ENCODE assay signal across 21 cellular contexts in the genomic region with DNA sequence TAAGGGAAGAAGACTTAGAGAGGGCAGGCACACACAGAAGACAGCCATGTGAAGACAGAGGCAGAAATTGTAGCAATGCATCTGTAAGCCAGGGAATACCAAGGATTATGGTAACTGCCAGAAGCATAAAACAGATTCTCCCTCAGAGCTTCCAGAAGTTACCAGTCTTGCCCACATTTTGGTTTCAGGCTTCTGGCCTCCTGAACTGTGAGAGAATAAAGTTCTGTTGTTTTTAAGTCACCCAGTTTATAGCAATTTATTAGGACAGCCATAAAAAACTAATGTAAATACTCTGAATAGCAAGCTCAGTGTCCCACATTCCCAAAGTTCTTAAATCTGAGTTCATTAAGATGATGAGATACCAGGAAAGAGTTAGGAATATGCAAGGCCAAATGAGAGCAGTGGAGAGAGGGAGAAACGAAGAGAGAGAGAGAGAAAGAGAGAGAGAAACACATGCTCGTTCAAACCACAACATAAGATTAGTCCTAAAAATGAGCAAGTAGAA.
"Had no signal": no experiment of that assay in that cellular context is flagged by ENCODE, and none has a peak within 500 bp of the region (broad histone marks: within the 10 kb centered on the region; RNA-seq: fewer than 3 reads in every experiment).

No MANE protein-coding gene starts in this region.

- H3K27me3 ChIP-seq: heart left ventricle, neutrophil, sigmoid colon, stomach, transverse colon had no signal

- H3K4me1 Mint-ChIP-seq: naive thymus-derived CD4-positive, alpha-beta T cell had no signal

- FAIRE-seq: colon, frontal cortex, islet of Langerhans had no signal

- H3K36me3 ChIP-seq: heart left ventricle, neutrophil, sigmoid colon, stomach, thoracic aorta, transverse colon had no signal

- H3K27ac ChIP-seq: epithelial cell of prostate, heart left ventricle, neutrophil, sigmoid colon, skin epidermis, stomach, thoracic aorta, transverse colon had no signal

- H3K4me3 Mint-ChIP-seq: dendritic cell treated with granulocyte-macrophage colony-stimulating factor and Interleukin-4, amounts not matched to agents 40 ng/mL and 50 ng/mL, for 4 days; effector memory CD8-positive, alpha-beta T cell had no signal

- H3K4me3 ChIP-seq: heart left ventricle, sigmoid colon, skin epidermis, stomach, thoracic aorta, transverse colon had no signal

- ATAC-seq: effector memory CD8-positive, alpha-beta T cell; heart left ventricle; naive thymus-derived CD4-positive, alpha-beta T cell had no signal

- H3K4me1 ChIP-seq: sigmoid colon, stomach, transverse colon had no signal

- H3K9me3 ChIP-seq: thoracic aorta had no signal

- H3K27me3 Mint-ChIP-seq: dendritic cell treated with granulocyte-macrophage colony-stimulating factor and Interleukin-4, amounts not matched to agents 40 ng/mL and 50 ng/mL, for 4 days had no signal

- H3K27ac Mint-ChIP-seq: dendritic cell treated with granulocyte-macrophage colony-stimulating factor and Interleukin-4, amounts not matched to agents 40 ng/mL and 50 ng/mL, for 4 days; effector memory CD8-positive, alpha-beta T cell; naive thymus-derived CD4-positive, alpha-beta T cell had no signal

- DNase-seq: effector memory CD8-positive, alpha-beta T cell; heart left ventricle; hypothalamus; kidney glomerular epithelial cell; mesendoderm; naive thymus-derived CD4-positive, alpha-beta T cell; posterior cingulate gyrus; sigmoid colon; stimulated activated CD4-positive, alpha-beta T cell treated with anti-CD3 and anti-CD28 coated beads, Interleukin-12 subunit alpha, Interleukin-12 subunit beta, amount 100 ng/mL, for 4 hours; stimulated activated naive CD4-positive, alpha-beta T cell; stomach; substantia nigra; transverse colon had no signal
